ENCODE assay signal across 9 cellular contexts in genomic region chr17:181213-182163, GRCh38. TPM values are rescaled to one million over a fixed set of nuclear protein-coding genes. Genes with fewer than 3 reads are reported as not detected.
DNase-seq lines count a peak whose midpoint lies in the region; ATAC-seq and TF ChIP-seq lines count a peak whose summit lies in the region.
"Had no signal": no experiment of that assay in that cellular context is flagged by ENCODE, and none has a peak within 500 bp of the region (broad histone marks: within the 10 kb centered on the region; RNA-seq: fewer than 3 reads in every experiment).

Gene DOC2B (minus strand): TSS chr17:181650. CDS start chr17:181479, 171 bp downstream.

- H3K9me3 Mint-ChIP-seq in T-helper 1 cell treated with Interleukin-12 subunit alpha and Interleukin-12 subunit beta and Interleukin-4 antibody, amounts not matched to agents 30 μg/mL and 1 μg/mL, for 36 hours, result no peaks in the 10 kb centered on the region
- no peaks in the 10 kb centered on the region for H3K9me3 Mint-ChIP-seq in activated naive CD8-positive, alpha-beta T cell treated with anti-CD3 and anti-CD28 coated beads, Interleukin-2, amount 50 U/mL, for 24 hours

- no peak within 1 kb of the TSS for H3K27ac Mint-ChIP-seq in T-helper 1 cell treated with Interleukin-12 subunit alpha and Interleukin-12 subunit beta and Interleukin-4 antibody, amounts not matched to agents 30 μg/mL and 1 μg/mL, for 36 hours
- no peak within 1 kb of the TSS for H3K27ac Mint-ChIP-seq in activated naive CD8-positive, alpha-beta T cell treated with anti-CD3 and anti-CD28 coated beads, Interleukin-2, amount 50 U/mL, for 24 hours

- H3K4me1 ChIP-seq in hepatocyte (ENCODE audit: insufficient read depth) (peaks cover 16% of the 10 kb centered on the region), psoas muscle (no peaks in the 10 kb centered on the region)

- DNase-seq in T-helper 1 cell (no peak), hepatocyte (ENCODE audit: low spot score) (peak; percentile 79), psoas muscle (peak; percentile 72 to 76)
- peak; percentile 13 for DNase-seq in activated naive CD8-positive, alpha-beta T cell treated with anti-CD3 and anti-CD28 coated beads, Interleukin-2, amount 50 U/mL, for 24 hours

- H3K4me3 ChIP-seq in hepatocyte (peak within 1 kb of the TSS; percentile 55), psoas muscle (peak within 1 kb of the TSS; percentile 62)

- peak within 1 kb of the TSS; percentile 40 for H2AFZ ChIP-seq in hepatocyte

- TF ChIP-seq CTCF in hepatocyte (IDR thresholded peaks at IDR 0.05; ENCODE audit: poor library complexity) (no peak), psoas muscle (IDR thresholded peaks at IDR 0.05) (no peak)

- 25% methylated on average over 48 of the region's 128 CpGs for WGBS in hepatocyte (ENCODE audit: low lambda C conversion rate, missing lambda C conversion rate)
- WGBS in psoas muscle, 3 donors, result 6 to 9% (median 6%) methylated on average over 75 to 128 of the region's 128 CpGs

- H3K27me3 Mint-ChIP-seq in T-helper 1 cell treated with Interleukin-12 subunit alpha and Interleukin-12 subunit beta and Interleukin-4 antibody, amounts not matched to agents 30 μg/mL and 1 μg/mL, for 36 hours (ENCODE audit: low read depth), result peaks cover 21% of the 10 kb centered on the region
- H3K27me3 Mint-ChIP-seq in activated naive CD8-positive, alpha-beta T cell treated with anti-CD3 and anti-CD28 coated beads, Interleukin-2, amount 50 U/mL, for 24 hours, result peaks cover 37% of the 10 kb centered on the region

- peak within 1 kb of the TSS; percentile 92 for H3K4me2 ChIP-seq in hepatocyte

- no peaks in the 10 kb centered on the region for H3K36me3 ChIP-seq in hepatocyte (replicated peaks; ENCODE audit: insufficient read depth, low read depth)
- H3K36me3 ChIP-seq in psoas muscle (ENCODE audit: insufficient read depth in 1 of 2, low read depth in 1 of 2), result no peaks in the 10 kb centered on the region

- no peaks in the 10 kb centered on the region for H3K9me2 ChIP-seq in hepatocyte (replicated peaks; ENCODE audit: insufficient read depth)

- H3K27ac ChIP-seq in hepatocyte (no peak within 1 kb of the TSS), psoas muscle (peak within 1 kb of the TSS; percentile 41)

- H4K20me1 ChIP-seq in hepatocyte (ENCODE audit: insufficient read depth, poor library complexity, severe bottlenecking), result no peaks in the 10 kb centered on the region

- no peaks in the 10 kb centered on the region for H3K9me3 ChIP-seq in hepatocyte (ENCODE audit: low read depth)
- H3K9me3 ChIP-seq in psoas muscle, result no peaks in the 10 kb centered on the region

- peak within 1 kb of the TSS; percentile 75 for H3K4me3 Mint-ChIP-seq in T-helper 1 cell treated with Interleukin-12 subunit alpha and Interleukin-12 subunit beta and Interleukin-4 antibody, amounts not matched to agents 30 μg/mL and 1 μg/mL, for 36 hours
- peak within 1 kb of the TSS; percentile 38 for H3K4me3 Mint-ChIP-seq in activated naive CD8-positive, alpha-beta T cell treated with anti-CD3 and anti-CD28 coated beads, Interleukin-2, amount 50 U/mL, for 24 hours

- intact Hi-C loops in psoas muscle (cut with DNase I), result no loop called here

- H3K4me1 Mint-ChIP-seq in T-helper 1 cell treated with Interleukin-12 subunit alpha and Interleukin-12 subunit beta and Interleukin-4 antibody, amounts not matched to agents 30 μg/mL and 1 μg/mL, for 36 hours (ENCODE audit: low read depth), result peaks cover 30% of the 10 kb centered on the region
- H3K4me1 Mint-ChIP-seq in activated naive CD8-positive, alpha-beta T cell treated with anti-CD3 and anti-CD28 coated beads, Interleukin-2, amount 50 U/mL, for 24 hours, result peaks cover 15% of the 10 kb centered on the region

- ATAC-seq in activated naive CD8-positive, alpha-beta T cell treated with anti-CD3 and anti-CD28 coated beads, Interleukin-2, amount 50 U/mL, for 24 hours, result no peak
- ATAC-seq in psoas muscle (peak; percentile 71 to 81 (median 78)), HG02610 (IDR thresholded peaks at IDR 0.05; ENCODE audit: unreplicated experiment) (no peak), GM18868 (IDR thresholded peaks at IDR 0.05; ENCODE audit: unreplicated experiment) (no peak), HG03025 (IDR thresholded peaks at IDR 0.05; ENCODE audit: low FRiP score, unreplicated experiment) (no peak)

- H3K79me2 ChIP-seq in hepatocyte, result no peaks in the 10 kb centered on the region

- H3K36me3 Mint-ChIP-seq in T-helper 1 cell treated with Interleukin-12 subunit alpha and Interleukin-12 subunit beta and Interleukin-4 antibody, amounts not matched to agents 30 μg/mL and 1 μg/mL, for 36 hours (ENCODE audit: low read depth), result no peaks in the 10 kb centered on the region
- H3K36me3 Mint-ChIP-seq in activated naive CD8-positive, alpha-beta T cell treated with anti-CD3 and anti-CD28 coated beads, Interleukin-2, amount 50 U/mL, for 24 hours (ENCODE audit: low read depth), result no peaks in the 10 kb centered on the region

- H3K27me3 ChIP-seq in hepatocyte (peaks cover 83% of the 10 kb centered on the region), psoas muscle (ENCODE audit: insufficient read depth in 3 of 3, low read length in 2 of 3) (peaks cover 0 to 54% (median 15%) of the 10 kb centered on the region in 3 donors)

RNA-seq across cellular contexts. Expression of gene DOC2B, which starts in this region (rescaled TPM):
- 1.4 and 1.6 TPM in 2 replicates for total RNA-seq in hepatocyte
- 0.59 and 1.1 TPM in 2 replicates for polyA plus RNA-seq in hepatocyte
- 1 to 10 TPM; 3.0 to 6.3 (median 3.7) TPM for total RNA-seq in psoas muscle
- 1 to 10 TPM; 1.7 to 3.9 (median 2.6) TPM for polyA plus RNA-seq in psoas muscle
- total RNA-seq: RPMI7951 had no signal

Comparison
In these comparisons a context has a peak if more than half of its experiments do, and no peak if none do; other contexts are left out.
1. DNase-seq: peak in activated naive CD8-positive, alpha-beta T cell treated with anti-CD3 and anti-CD28 coated beads, Interleukin-2, amount 50 U/mL, for 24 hours (single experiment), hepatocyte (single experiment) and psoas muscle (2 of 2); none in T-helper 1 cell (0 of 5).
2. ATAC-seq: peak in psoas muscle (4 of 4); none in activated naive CD8-positive, alpha-beta T cell treated with anti-CD3 and anti-CD28 coated beads, Interleukin-2, amount 50 U/mL, for 24 hours (single experiment), HG02610 (single experiment), GM18868 (single experiment) and HG03025 (single experiment).